Comparison of ENCODE assay signal across 1 cellular context in genomic region chr2:219294356-219295351, GRCh38.
TF ChIP-seq lines count a peak whose summit lies in the region.

No MANE protein-coding gene starts in this region.

TF ChIP-seq in K562, 482 proteins besides CTCF, POLR2A, EP300 and RAD21 (continued from another document and continues in another):
- TF ChIP-seq ZNF280B (CRISPR knock-in tag; IDR thresholded peaks at IDR 0.05) (no peak), CTBP1 (IDR thresholded peaks at IDR 0.05; ENCODE audit: borderline replicate concordance) (peak; percentile 65), ZNF316 (IDR thresholded peaks at IDR 0.05) (no peak), POU5F1 (IDR thresholded peaks at IDR 0.05; ENCODE audit: borderline replicate concordance, low read depth, low read length, partially characterized antibody) (no peak), IFI16 (CRISPR knock-in tag; IDR thresholded peaks at IDR 0.05) (no peak), MAX (CRISPR knock-in tag; IDR thresholded peaks at IDR 0.05) (peak; percentile 97), CEBPB (tag; IDR thresholded peaks at IDR 0.05) (no peak), ARID4B (CRISPR knock-in tag; IDR thresholded peaks at IDR 0.05) (peak; percentile 77), SFPQ (IDR thresholded peaks at IDR 0.05; ENCODE audit: low read depth, low read length) (no peak), TAF1 (IDR thresholded peaks at IDR 0.05; ENCODE audit: control insufficient read depth, extremely low read depth, insufficient read depth, low read length, severe bottlenecking) (peak; percentile 49), RBM39 (optimal IDR thresholded peaks at IDR 0.05; ENCODE audit: low read depth, low read length) (peak; percentile 57), RUNX1 (IDR thresholded peaks at IDR 0.05; ENCODE audit: low read depth) (0 out of 2 replicates have a peak, but pooled peaks have one; percentile 29), PTRF (tag; IDR thresholded peaks at IDR 0.05) (no peak), FIP1L1 (IDR thresholded peaks at IDR 0.05; ENCODE audit: low read depth, low read length, poor library complexity, severe bottlenecking) (peak; percentile 71), FUS (optimal IDR thresholded peaks at IDR 0.05; ENCODE audit: low read depth, low read length) (peak; percentile 63), ELF1 (tag; IDR thresholded peaks at IDR 0.05) (peak; percentile 90), STAT5B (CRISPR knock-in tag; IDR thresholded peaks at IDR 0.05) (no peak), NFRKB (IDR thresholded peaks at IDR 0.05; ENCODE audit: low read depth) (0 out of 2 replicates have a peak, but pooled peaks have one; percentile 18), ZNF764 (CRISPR knock-in tag; IDR thresholded peaks at IDR 0.05; ENCODE audit: low read depth) (no peak), ATF3 (IDR thresholded peaks at IDR 0.05) (no peak), ATF3 (CRISPR knock-in tag; conservative IDR thresholded peaks at IDR 0.05) (0 out of 2 replicates have a peak, but pooled peaks have one; percentile 46), MGA (IDR thresholded peaks at IDR 0.05) (peak; percentile 69), POLR2B (IDR thresholded peaks at IDR 0.05; ENCODE audit: low read depth, partially characterized antibody) (peak; percentile 38), ID3 (CRISPR knock-in tag; IDR thresholded peaks at IDR 0.05) (no peak), ID3 (tag; IDR thresholded peaks at IDR 0.05) (peak; percentile 76), TAF7 (tag; IDR thresholded peaks at IDR 0.05) (peak; percentile 11; the same call in 1 of the 2 replicates), TEAD1 (CRISPR knock-in tag; IDR thresholded peaks at IDR 0.05) (peak in 1 of 2 experiments; percentile 80; a peak in 2 of 4 replicates), KDM5B (IDR thresholded peaks at IDR 0.05; ENCODE audit: insufficient replicate concordance, low read depth, low read length) (peak; percentile 45), KAT8 (IDR thresholded peaks at IDR 0.05; ENCODE audit: low read depth) (no peak), CCNT2 (IDR thresholded peaks at IDR 0.05; ENCODE audit: borderline replicate concordance, extremely low read depth, insufficient read length, low read depth, low read length) (peak; percentile 89), SNAPC5 (CRISPR knock-in tag; IDR thresholded peaks at IDR 0.05) (no peak), TCF7L2 (IDR thresholded peaks at IDR 0.05; ENCODE audit: low read depth, low read length) (no peak), E2F1 (CRISPR knock-in tag; IDR thresholded peaks at IDR 0.05) (0 out of 2 replicates have a peak, but pooled peaks have one; percentile 45), TRIM24 (IDR thresholded peaks at IDR 0.05) (no peak), ZNF707 (CRISPR knock-in tag; conservative IDR thresholded peaks at IDR 0.05) (no peak), RCOR1 (IDR thresholded peaks at IDR 0.05; ENCODE audit: borderline replicate concordance in 1 of 2, low read depth in 2 of 2, low read length in 2 of 2) (0 out of 4 replicates have a peak, but pooled peaks of 1 of the 2 experiments have one; percentile 24), PHB2 (IDR thresholded peaks at IDR 0.05; ENCODE audit: low read depth) (peak; percentile 35; the same call in 1 of the 2 replicates), MEF2A (IDR thresholded peaks at IDR 0.05; ENCODE audit: control insufficient read depth, low read depth, low read length) (no peak)
